In genomic region chr15:92881838-92882696, GRCh38 we compare ENCODE assay signal across 1 cellular context.
TF ChIP-seq lines count a peak whose summit lies in the region.

No MANE protein-coding gene starts in this region.

TF ChIP-seq in HepG2, 621 proteins besides CTCF, POLR2A, EP300 and RAD21 (continued from another document and continues in another):
- TF ChIP-seq ZNF687 (CRISPR knock-in tag; IDR thresholded peaks at IDR 0.05) (no peak; the same call in 1 of the 2 replicates), FOXO1 (CRISPR knock-in tag; IDR thresholded peaks at IDR 0.05) (no peak), CEBPZ (IDR thresholded peaks at IDR 0.05; ENCODE audit: low read length) (peak; percentile 62), MED1 (CRISPR knock-in tag; IDR thresholded peaks at IDR 0.05) (peak; percentile 22), KAT8 (CRISPR knock-in tag; IDR thresholded peaks at IDR 0.05) (peak; percentile 64), HMG20B (CRISPR knock-in tag; conservative IDR thresholded peaks at IDR 0.05) (0 out of 2 replicates have a peak, but pooled peaks have one; percentile 37), DRAP1 (CRISPR knock-in tag; IDR thresholded peaks at IDR 0.05) (peak; percentile 94), ZFY (CRISPR knock-in tag; IDR thresholded peaks at IDR 0.05) (peak; percentile 76), LBX2 (CRISPR knock-in tag; IDR thresholded peaks at IDR 0.05; ENCODE audit: borderline replicate concordance) (no peak), ZSCAN12 (CRISPR knock-in tag; IDR thresholded peaks at IDR 0.05) (0 out of 2 replicates have a peak, but pooled peaks have one; percentile 38), RXRB (CRISPR knock-in tag; IDR thresholded peaks at IDR 0.05; ENCODE audit: borderline replicate concordance) (peak; percentile 24; the same call in 1 of the 2 replicates), BCL6 (CRISPR knock-in tag; IDR thresholded peaks at IDR 0.05) (peak; percentile 12; the same call in 1 of the 2 replicates), RNF2 (conservative IDR thresholded peaks at IDR 0.05; ENCODE audit: low read depth) (no peak), POGZ (CRISPR knock-in tag; IDR thresholded peaks at IDR 0.05) (no peak; the same call in 1 of the 2 replicates), ZNF609 (CRISPR knock-in tag; IDR thresholded peaks at IDR 0.05; ENCODE audit: borderline replicate concordance) (no peak), GMEB2 (CRISPR knock-in tag; IDR thresholded peaks at IDR 0.05; ENCODE audit: low read depth) (no peak), ZNF784 (CRISPR knock-in tag; IDR thresholded peaks at IDR 0.05; ENCODE audit: borderline replicate concordance) (peak; percentile 60; the same call in 1 of the 2 replicates), SOX13 (IDR thresholded peaks at IDR 0.05) (peak; percentile 22; the same call in 1 of the 2 replicates), SOX13 (CRISPR knock-in tag; conservative IDR thresholded peaks at IDR 0.05 in 1 of 2, IDR thresholded peaks at IDR 0.05 in 1 of 2) (no peak), ZNF577 (CRISPR knock-in tag; IDR thresholded peaks at IDR 0.05; ENCODE audit: borderline replicate concordance, low read depth) (no peak), HDAC2 (CRISPR knock-in tag; IDR thresholded peaks at IDR 0.05) (peak; percentile 34; the same call in 1 of the 2 replicates), ZFP36L2 (CRISPR knock-in tag; IDR thresholded peaks at IDR 0.05) (no peak), ETV5 (CRISPR knock-in tag; IDR thresholded peaks at IDR 0.05; ENCODE audit: borderline replicate concordance) (0 out of 2 replicates have a peak, but pooled peaks have one; percentile 4), TGIF2 (CRISPR knock-in tag; IDR thresholded peaks at IDR 0.05) (peak; percentile 69)
- TF ChIP-seq, protein P1, sequence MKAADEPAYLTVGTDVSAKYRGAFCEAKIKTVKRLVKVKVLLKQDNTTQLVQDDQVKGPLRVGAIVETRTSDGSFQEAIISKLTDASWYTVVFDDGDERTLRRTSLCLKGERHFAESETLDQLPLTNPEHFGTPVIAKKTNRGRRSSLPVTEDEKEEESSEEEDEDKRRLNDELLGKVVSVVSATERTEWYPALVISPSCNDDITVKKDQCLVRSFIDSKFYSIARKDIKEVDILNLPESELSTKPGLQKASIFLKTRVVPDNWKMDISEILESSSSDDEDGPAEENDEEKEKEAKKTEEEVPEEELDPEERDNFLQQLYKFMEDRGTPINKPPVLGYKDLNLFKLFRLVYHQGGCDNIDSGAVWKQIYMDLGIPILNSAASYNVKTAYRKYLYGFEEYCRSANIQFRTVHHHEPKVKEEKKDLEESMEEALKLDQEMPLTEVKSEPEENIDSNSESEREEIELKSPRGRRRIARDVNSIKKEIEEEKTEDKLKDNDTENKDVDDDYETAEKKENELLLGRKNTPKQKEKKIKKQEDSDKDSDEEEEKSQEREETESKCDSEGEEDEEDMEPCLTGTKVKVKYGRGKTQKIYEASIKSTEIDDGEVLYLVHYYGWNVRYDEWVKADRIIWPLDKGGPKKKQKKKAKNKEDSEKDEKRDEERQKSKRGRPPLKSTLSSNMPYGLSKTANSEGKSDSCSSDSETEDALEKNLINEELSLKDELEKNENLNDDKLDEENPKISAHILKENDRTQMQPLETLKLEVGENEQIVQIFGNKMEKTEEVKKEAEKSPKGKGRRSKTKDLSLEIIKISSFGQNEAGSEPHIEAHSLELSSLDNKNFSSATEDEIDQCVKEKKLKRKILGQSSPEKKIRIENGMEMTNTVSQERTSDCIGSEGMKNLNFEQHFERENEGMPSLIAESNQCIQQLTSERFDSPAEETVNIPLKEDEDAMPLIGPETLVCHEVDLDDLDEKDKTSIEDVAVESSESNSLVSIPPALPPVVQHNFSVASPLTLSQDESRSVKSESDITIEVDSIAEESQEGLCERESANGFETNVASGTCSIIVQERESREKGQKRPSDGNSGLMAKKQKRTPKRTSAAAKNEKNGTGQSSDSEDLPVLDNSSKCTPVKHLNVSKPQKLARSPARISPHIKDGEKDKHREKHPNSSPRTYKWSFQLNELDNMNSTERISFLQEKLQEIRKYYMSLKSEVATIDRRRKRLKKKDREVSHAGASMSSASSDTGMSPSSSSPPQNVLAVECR (CRISPR knock-in tag; IDR thresholded peaks at IDR 0.05; ENCODE audit: borderline replicate concordance) = peak; percentile 70; the same call in 1 of the 2 replicates
- TF ChIP-seq, protein P2, sequence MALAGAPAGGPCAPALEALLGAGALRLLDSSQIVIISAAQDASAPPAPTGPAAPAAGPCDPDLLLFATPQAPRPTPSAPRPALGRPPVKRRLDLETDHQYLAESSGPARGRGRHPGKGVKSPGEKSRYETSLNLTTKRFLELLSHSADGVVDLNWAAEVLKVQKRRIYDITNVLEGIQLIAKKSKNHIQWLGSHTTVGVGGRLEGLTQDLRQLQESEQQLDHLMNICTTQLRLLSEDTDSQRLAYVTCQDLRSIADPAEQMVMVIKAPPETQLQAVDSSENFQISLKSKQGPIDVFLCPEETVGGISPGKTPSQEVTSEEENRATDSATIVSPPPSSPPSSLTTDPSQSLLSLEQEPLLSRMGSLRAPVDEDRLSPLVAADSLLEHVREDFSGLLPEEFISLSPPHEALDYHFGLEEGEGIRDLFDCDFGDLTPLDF (CRISPR knock-in tag; IDR thresholded peaks at IDR 0.05) = peak; percentile 39; the same call in 1 of the 2 replicates
- TF ChIP-seq, protein P3, sequence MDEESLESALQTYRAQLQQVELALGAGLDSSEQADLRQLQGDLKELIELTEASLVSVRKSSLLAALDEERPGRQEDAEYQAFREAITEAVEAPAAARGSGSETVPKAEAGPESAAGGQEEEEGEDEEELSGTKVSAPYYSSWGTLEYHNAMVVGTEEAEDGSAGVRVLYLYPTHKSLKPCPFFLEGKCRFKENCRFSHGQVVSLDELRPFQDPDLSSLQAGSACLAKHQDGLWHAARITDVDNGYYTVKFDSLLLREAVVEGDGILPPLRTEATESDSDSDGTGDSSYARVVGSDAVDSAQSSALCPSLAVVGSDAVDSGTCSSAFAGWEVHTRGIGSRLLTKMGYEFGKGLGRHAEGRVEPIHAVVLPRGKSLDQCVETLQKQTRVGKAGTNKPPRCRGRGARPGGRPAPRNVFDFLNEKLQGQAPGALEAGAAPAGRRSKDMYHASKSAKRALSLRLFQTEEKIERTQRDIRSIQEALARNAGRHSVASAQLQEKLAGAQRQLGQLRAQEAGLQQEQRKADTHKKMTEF (CRISPR knock-in tag; IDR thresholded peaks at IDR 0.05) = peak; percentile 69; the same call in 1 of the 2 replicates
- TF ChIP-seq, protein P4, sequence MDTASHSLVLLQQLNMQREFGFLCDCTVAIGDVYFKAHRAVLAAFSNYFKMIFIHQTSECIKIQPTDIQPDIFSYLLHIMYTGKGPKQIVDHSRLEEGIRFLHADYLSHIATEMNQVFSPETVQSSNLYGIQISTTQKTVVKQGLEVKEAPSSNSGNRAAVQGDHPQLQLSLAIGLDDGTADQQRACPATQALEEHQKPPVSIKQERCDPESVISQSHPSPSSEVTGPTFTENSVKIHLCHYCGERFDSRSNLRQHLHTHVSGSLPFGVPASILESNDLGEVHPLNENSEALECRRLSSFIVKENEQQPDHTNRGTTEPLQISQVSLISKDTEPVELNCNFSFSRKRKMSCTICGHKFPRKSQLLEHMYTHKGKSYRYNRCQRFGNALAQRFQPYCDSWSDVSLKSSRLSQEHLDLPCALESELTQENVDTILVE (CRISPR knock-in tag; IDR thresholded peaks at IDR 0.05) = no peak
